6 cellular contexts compared by ENCODE assay signal in genomic region chr10:80669485-80669884, GRCh38.
"Had no signal": no experiment of that assay in that cellular context is flagged by ENCODE, and none has a peak within 500 bp of the region (broad histone marks: within the 10 kb centered on the region; RNA-seq: fewer than 3 reads in every experiment).

No MANE protein-coding gene starts in this region.

- H3K4me3 Mint-ChIP-seq: H9 had no signal

- H3K4me3 ChIP-seq: GM23248, K562 had no signal

- H2AFZ ChIP-seq: GM23248 had no signal

- H3K27ac ChIP-seq: GM23248 had no signal

- H3K9ac ChIP-seq: GM23248 had no signal

- ATAC-seq: K562 had no signal

- H3K27ac Mint-ChIP-seq: H9 had no signal

- H3K9me3 Mint-ChIP-seq: H9 had no signal

- DNase-seq: GM23248, GOT3, H9, HCEC 1CT, IMR-90 had no signal
